34 cellular contexts compared by ENCODE assay signal in the genomic region with DNA sequence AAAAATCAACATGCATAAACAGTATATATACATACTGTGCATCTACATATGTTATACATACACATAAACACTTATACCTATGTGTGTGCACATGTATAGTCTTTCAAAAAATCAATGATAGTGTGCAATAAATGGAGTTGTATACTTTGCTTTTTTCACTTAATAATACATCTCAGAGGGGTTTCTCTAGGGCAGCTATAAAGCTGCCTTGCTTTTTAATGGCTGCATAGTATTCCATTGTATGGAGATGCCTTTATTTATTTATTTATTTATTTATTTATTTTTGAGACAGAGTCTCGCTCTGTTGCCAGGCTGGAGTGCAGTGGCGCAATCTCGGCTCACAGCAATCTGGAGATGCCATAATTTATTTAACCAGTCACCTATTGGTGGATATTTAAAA. TPM values are rescaled to one million over a fixed set of nuclear protein-coding genes. Genes with fewer than 3 reads are reported as not detected.
DNase-seq lines count a peak whose midpoint lies in the region; ATAC-seq, FAIRE-seq and TF ChIP-seq lines count a peak whose summit lies in the region.
"Had no signal": no experiment of that assay in that cellular context is flagged by ENCODE, and none has a peak within 500 bp of the region (broad histone marks: within the 10 kb centered on the region; RNA-seq: fewer than 3 reads in every experiment).

No MANE protein-coding gene starts in this region.

- ATAC-seq in K562 (no peak), natural killer cell (no peak)
- ATAC-seq: A549; CD8-positive, alpha-beta T cell had no signal

- FAIRE-seq in K562 (lab: Jason Lieb, UNC), result no peak
- FAIRE-seq in H1 (lab: Jason Lieb, UNC), result no peak
- FAIRE-seq: A204.1, A549 had no signal

- H3K36me3 Mint-ChIP-seq in natural killer cell, result no peaks in the 10 kb centered on the region
- H3K36me3 Mint-ChIP-seq: CD14-positive monocyte; CD4-positive, alpha-beta memory T cell; CD4-positive, CD25-positive, alpha-beta regulatory T cell; CD8-positive, alpha-beta memory T cell; CD8-positive, alpha-beta T cell had no signal

- H3K27ac ChIP-seq in HEK293 (ENCODE audit: extremely low read depth, low read depth, low read length) (no peak overlapping the region), K562 (ENCODE audit: extremely low read depth, low read depth, low read length) (no peak overlapping the region), H1 (ENCODE audit: low read depth, low read length) (no peak overlapping the region)
- H3K27ac ChIP-seq: 22Rv1; A549; BLaER1; BLaER1 treated with 17β-estradiol and CSF1 and Interleukin-3, amounts not matched to agents 10 nM and 100 nM; C4-2B had no signal

- H4K20me1 ChIP-seq in K562 (replicated peaks; ENCODE audit: control insufficient read depth, insufficient read depth, low read length) (no peaks in the 10 kb centered on the region), H1 (replicated peaks in 1 of 2; ENCODE audit: control insufficient read depth in 1 of 2, insufficient read depth in 2 of 2, low read length in 2 of 2) (no peaks in the 10 kb centered on the region)
- H4K20me1 ChIP-seq: BLaER1; BLaER1 treated with 17β-estradiol and CSF1 and Interleukin-3, amounts not matched to agents 10 nM and 100 nM had no signal

- WGBS in K562 (ENCODE audit: insufficient coverage, low coverage, missing lambda C conversion rate), result 0% methylated on average over 3 of the region's 3 CpGs
- 95% methylated on average over 3 of the region's 3 CpGs; no CpG with 5 or more reads in 1 of the 2 experiments for WGBS in H1 (ENCODE audit: extremely low coverage in 1 of 2, insufficient coverage in 1 of 2, insufficient read length in 1 of 2, insufficient replicate concordance in 2 of 2, low coverage in 1 of 2, low lambda C conversion rate in 2 of 2, missing lambda C conversion rate in 1 of 2), 2 experiments

- no peak overlapping the region for H2BK120ac ChIP-seq in H1 (replicated peaks; ENCODE audit: low read depth, low read length)

- in situ Hi-C loops in K562 (cut with MboI), result no loop called here

- no peak overlapping the region for H2BK12ac ChIP-seq in H1 (ENCODE audit: low read depth, low read length)

- H3K4ac ChIP-seq in H1 (replicated peaks; ENCODE audit: insufficient read length, low read depth, low read length), result no peak overlapping the region

- H3K79me2 ChIP-seq in K562 (ENCODE audit: control insufficient read depth, insufficient read depth, low read length) (no peaks in the 10 kb centered on the region), H1 (ENCODE audit: control insufficient read depth in 1 of 2, insufficient read depth in 2 of 2, low read length in 2 of 2) (no peaks in the 10 kb centered on the region)

- peaks cover 13 to 14% of the 10 kb centered on the region in 2 donors for H3K4me1 Mint-ChIP-seq in natural killer cell

- H2BK5ac ChIP-seq in H1 (ENCODE audit: low read depth, low read length), result no peak overlapping the region

- H3K79me1 ChIP-seq in H1 (ENCODE audit: low read depth, low read length), result no peaks in the 10 kb centered on the region

- H3K4me3 Mint-ChIP-seq in natural killer cell, result no peak overlapping the region
- H3K4me3 Mint-ChIP-seq: B cell; CD14-positive monocyte; CD4-positive, alpha-beta T cell; CD4-positive, CD25-positive, alpha-beta regulatory T cell; CD8-positive, alpha-beta memory T cell; CD8-positive, alpha-beta T cell had no signal

- H3K36me3 ChIP-seq in HEK293 (ENCODE audit: control insufficient read depth in 2 of 2, insufficient read depth in 1 of 2, low read length in 2 of 2) (no peaks in the 10 kb centered on the region), K562 (ENCODE audit: control insufficient read depth, insufficient read depth, low read length) (no peaks in the 10 kb centered on the region), H1 (ENCODE audit: control insufficient read depth in 2 of 4, insufficient read depth in 4 of 4, low read length in 3 of 4) (no peaks in the 10 kb centered on the region)
- H3K36me3 ChIP-seq: BE2C; BLaER1; BLaER1 treated with 17β-estradiol and CSF1 and Interleukin-3, amounts not matched to agents 10 nM and 100 nM had no signal

- DNase-seq in K562 (ENCODE audit: extremely low read depth in 1 of 4, low spot score in 3 of 4), result no peak
- DNase-seq in H1 (ENCODE audit: low read depth in 1 of 2, low spot score in 2 of 2), result no peak
- DNase-seq in natural killer cell, result no peak
- DNase-seq in SIG-M5 treated with dmso at 0.1 percent for 504 hours (lab: John Stamatoyannopoulos, UW; ENCODE audit: unreplicated experiment), result no peak
- DNase-seq in erythroblast (lab: John Stamatoyannopoulos, UW), result no peak
- DNase-seq: 8988T; ACHN; AML-193; BE2C; C1 segment of cervical spinal cord; Caco-2; Calu3; CD4-positive, alpha-beta memory T cell; CD4-positive, alpha-beta T cell; CD8-positive, alpha-beta memory T cell; CD8-positive, alpha-beta T cell; COR-L47; DMS 273 treated with DMSO at 0.1 percent for 48 hours; DMS153; DMS53; DMS79; DMS79 treated with DMSO at 0.1 percent for 48 hours; DND-41; EL had no signal

- no peak overlapping the region for H3K56ac ChIP-seq in H1 (replicated peaks; ENCODE audit: insufficient read length, low read depth, low read length)

- no peak for TF ChIP-seq CTCF in HEK293 (tag by site-specific recombination; IDR thresholded peaks at IDR 0.05)
- TF ChIP-seq CTCF in K562 (IDR thresholded peaks at IDR 0.05 in 2 of 3, conservative IDR thresholded peaks at IDR 0.05 in 1 of 3; ENCODE audit: insufficient read depth in 2 of 3, low read depth in 1 of 3, low read length in 3 of 3), result no peak
- no peak for TF ChIP-seq CTCF in H1 (IDR thresholded peaks at IDR 0.05; ENCODE audit: control extremely low read depth in 1 of 3, insufficient read depth in 1 of 3, low read depth in 1 of 3, low read length in 3 of 3)
- no peak for TF ChIP-seq CTCF in natural killer cell (IDR thresholded peaks at IDR 0.05)

- TF ChIP-seq POLR2A in K562 (conservative IDR thresholded peaks at IDR 0.05) (no peak), H1 (IDR thresholded peaks at IDR 0.05; ENCODE audit: control extremely low read depth in 1 of 2, low read depth in 2 of 2, low read length in 2 of 2) (no peak), erythroblast (IDR thresholded peaks at IDR 0.05; ENCODE audit: low read length) (no peak)

- no peak overlapping the region for H3K18ac ChIP-seq in H1 (ENCODE audit: extremely low read depth, low read length)

- H3K27me3 ChIP-seq in K562 (ENCODE audit: control insufficient read depth in 2 of 2, insufficient read depth in 2 of 2, low read length in 2 of 2), result peaks cover 7 to 18% of the 10 kb centered on the region in 2 experiments; a peak in 4 of 5 replicates
- H3K27me3 ChIP-seq in H1 (replicated peaks in 1 of 4; ENCODE audit: control insufficient read depth in 3 of 4, extremely low read depth in 1 of 4, insufficient read depth in 3 of 4, low read length in 3 of 4), result no peaks in the 10 kb centered on the region
- H3K27me3 ChIP-seq: BE2C; BLaER1; BLaER1 treated with 17β-estradiol and CSF1 and Interleukin-3, amounts not matched to agents 10 nM and 100 nM had no signal

- H3K9ac ChIP-seq in K562 (ENCODE audit: insufficient read depth in 1 of 2, low read depth in 2 of 2, low read length in 2 of 2) (no peak overlapping the region), H1 (replicated peaks in 1 of 4; ENCODE audit: extremely low read depth in 1 of 4, low read depth in 3 of 4, low read length in 3 of 4) (no peak overlapping the region)
- H3K9ac ChIP-seq: BLaER1; BLaER1 treated with 17β-estradiol and CSF1 and Interleukin-3, amounts not matched to agents 10 nM and 100 nM had no signal

- H2AK5ac ChIP-seq in H1 (ENCODE audit: low read depth, low read length), result no peak overlapping the region

- no TSS peak for BruUV-seq in K562 (replicated peaks; lab: Mats Ljungman, UMichigan)

- H2BK20ac ChIP-seq in H1 (ENCODE audit: low read length), result 0 out of 2 replicates have a peak overlapping the region, but pooled peaks have one; percentile 6

- H3K4me2 ChIP-seq in K562 (ENCODE audit: insufficient read depth, low read length) (no peak overlapping the region), H1 (ENCODE audit: insufficient read depth in 1 of 2, low read depth in 2 of 2, low read length in 2 of 2) (no peak overlapping the region)
- H3K4me2 ChIP-seq: A549, BLaER1 had no signal

- no peak overlapping the region for H4K91ac ChIP-seq in H1 (replicated peaks; ENCODE audit: insufficient read length, low read length)

- H3K9me3 ChIP-seq in HEK293 (ENCODE audit: control insufficient read depth, insufficient read depth, low read depth, low read length), result no peaks in the 10 kb centered on the region
- no peaks in the 10 kb centered on the region for H3K9me3 ChIP-seq in K562 (replicated peaks; ENCODE audit: control insufficient read depth, insufficient read depth, low read depth, low read length)
- no peaks in the 10 kb centered on the region for H3K9me3 ChIP-seq in H1 (ENCODE audit: insufficient read depth in 2 of 2, low read depth in 1 of 2, low read length in 1 of 2)
- H3K9me3 ChIP-seq: A549; BE2C; BLaER1; BLaER1 treated with 17β-estradiol and CSF1 and Interleukin-3, amounts not matched to agents 10 nM and 100 nM; Caco-2 had no signal

- H2BK15ac ChIP-seq in H1 (ENCODE audit: low read length), result no peak overlapping the region

- no peaks in the 10 kb centered on the region for H3K23me2 ChIP-seq in H1 (ENCODE audit: low read depth, low read length)

- CTCF ChIA-PET in HEK293 (lab: Yijun Ruan, JAX) (no interaction called here), K562 (lab: Yijun Ruan, JAX; ENCODE audit: low intra/inter-chr PET ratio) (no interaction called here), H1 (lab: Charles Lee; ENCODE audit: partially characterized antibody) (interaction anchor here (1.2 kb wide), 1 partner anchor 8 kb away, joined by 3 read pairs; no protein-coding TSS in a partner anchor)

- no peak overlapping the region for H2AFZ ChIP-seq in K562 (ENCODE audit: low read depth, low read length)
- no peak overlapping the region for H2AFZ ChIP-seq in H1 (ENCODE audit: low read length)

- no peak overlapping the region for H3K14ac ChIP-seq in H1 (ENCODE audit: insufficient read length)

- intact Hi-C loops in K562 (cut with micrococcal nuclease), result no loop called here
- intact Hi-C loops in natural killer cell (cut with micrococcal nuclease), result loop anchor here (10.0 kb wide), 1 partner anchor 326 kb away; the partner anchor contains the start of gene B4GALT6

- no peaks in the 10 kb centered on the region for H3K9me3 Mint-ChIP-seq in natural killer cell
- H3K9me3 Mint-ChIP-seq: CD4-positive, alpha-beta memory T cell; CD4-positive, alpha-beta T cell; CD4-positive, CD25-positive, alpha-beta regulatory T cell; CD8-positive, alpha-beta memory T cell; CD8-positive, alpha-beta T cell had no signal

- H3K23ac ChIP-seq in H1 (ENCODE audit: insufficient read length), result no peak overlapping the region

- H3K4me1 ChIP-seq in HEK293 (ENCODE audit: control insufficient read depth, insufficient read depth, low read length), result no peaks in the 10 kb centered on the region
- no peaks in the 10 kb centered on the region for H3K4me1 ChIP-seq in K562 (replicated peaks in 1 of 2; ENCODE audit: control insufficient read depth in 2 of 2, insufficient read depth in 2 of 2, low read length in 2 of 2)
- peaks cover 0 to 10% (median 1%) of the 10 kb centered on the region in 4 experiments; a peak in 3 of 7 replicates for H3K4me1 ChIP-seq in H1 (replicated peaks in 1 of 4; ENCODE audit: control insufficient read depth in 3 of 4, insufficient read depth in 4 of 4, low read length in 3 of 4)
- H3K4me1 ChIP-seq: A549, BE2C, BLaER1, Caco-2 had no signal

- no peak overlapping the region for H4K5ac ChIP-seq in H1 (ENCODE audit: insufficient read length, low read depth, low read length)

- TF ChIP-seq RAD21 in K562 (CRISPR knock-in tag; conservative IDR thresholded peaks at IDR 0.05 in 1 of 2, IDR thresholded peaks at IDR 0.05 in 1 of 2) (no peak), H1 (IDR thresholded peaks at IDR 0.05 in 1 of 2, conservative IDR thresholded peaks at IDR 0.05 in 1 of 2; ENCODE audit: low read depth in 2 of 2, low read length in 2 of 2) (no peak)

- no peak overlapping the region for H4K8ac ChIP-seq in H1 (ENCODE audit: extremely low read depth, insufficient read depth, low read length)

- H3K4me3 ChIP-seq in HEK293 (ENCODE audit: low read depth, low read length) (no peak overlapping the region), K562 (no peak overlapping the region), H1 (ENCODE audit: extremely low read depth in 1 of 4, insufficient read depth in 2 of 4, low read depth in 3 of 4, low read length in 4 of 4) (no peak overlapping the region)
- H3K4me3 ChIP-seq: A549; BLaER1; BLaER1 treated with 17β-estradiol and CSF1 and Interleukin-3, amounts not matched to agents 10 nM and 100 nM had no signal

- H3K9me1 ChIP-seq in K562 (ENCODE audit: control insufficient read depth, insufficient read depth, low read length), result no peaks in the 10 kb centered on the region

- TF ChIP-seq EP300 in K562 (IDR thresholded peaks at IDR 0.05; ENCODE audit: low read length) (no peak), H1 (IDR thresholded peaks at IDR 0.05; ENCODE audit: borderline replicate concordance in 1 of 2, low read depth in 2 of 2, low read length in 2 of 2) (no peak)

- POLR2A ChIA-PET in HEK293 (lab: Yijun Ruan, JAX), result no interaction called here
- POLR2A ChIA-PET in K562 (lab: Yijun Ruan, JAX), result interaction anchor here (0.6 kb wide), 1 partner anchor 16 kb away, joined by 3 read pairs; no protein-coding TSS in a partner anchor
- POLR2A ChIA-PET in H1 (lab: Charles Lee; ENCODE audit: partially characterized antibody), result interaction anchor here (2.4 kb wide), 1 partner anchor 8 kb away, joined by 12 read pairs; the partner anchor contains the start of gene RNF125

- H3K27ac Mint-ChIP-seq in natural killer cell, result no peak overlapping the region
- H3K27ac Mint-ChIP-seq: B cell; CD14-positive monocyte; CD4-positive, alpha-beta T cell; CD4-positive, CD25-positive, alpha-beta regulatory T cell; CD8-positive, alpha-beta T cell had no signal

- no peaks in the 10 kb centered on the region for H3K27me3 Mint-ChIP-seq in natural killer cell (ENCODE audit: low read depth in 2 of 2)
- H3K27me3 Mint-ChIP-seq: B cell; CD4-positive, alpha-beta memory T cell; CD4-positive, alpha-beta T cell; CD4-positive, CD25-positive, alpha-beta regulatory T cell; CD8-positive, alpha-beta memory T cell had no signal

RNA-seq across cellular contexts. Expression of gene RNF125, which starts 7.4 kb away (rescaled TPM):
- 0.25 TPM in 1 of 2 replicates, not detected in the other for total RNA-seq in K562 (2011; cell fraction: chromatin; rRNA removed; ENCODE audit: low replicate concordance)
- total RNA-seq in K562 (2011; cell fraction: nucleolus; rRNA removed), result 0.17 TPM in 1 of 2 replicates, not detected in the other
- total RNA-seq in K562 (2011; cell fraction: nucleoplasm; rRNA removed), result 0.07 TPM in 1 of 2 replicates, not detected in the other
- total RNA-seq in K562 (2014; rRNA removed) (under 0.01 and 0.05 TPM in 2 replicates), K562 (2014; rRNA removed; fragmentation: Illumina TruSeq; extraction: Trizol) (0.04 and 0.13 TPM in 2 replicates), K562 (2015; rRNA removed; fragmentation: Illumina TruSeq; extraction: Trizol) (0.11 TPM in 1 of 2 replicates, not detected in the other), K562 (2021) (0.09 and 0.13 TPM in 2 replicates), natural killer cell (100 to 1,000 TPM in 1 of 3 donors, 10 to 100 TPM in 2; 74.7 to 105 (median 96.7) TPM)
- polyA plus RNA-seq in K562 (2011; rRNA removed) (0.12 and 0.29 TPM in 2 replicates), K562 (2014; fragmentation: Illumina TruSeq; extraction: Trizol) (0.03 and 0.10 TPM in 2 replicates), K562 (2014; fragmentation: Nextera tagmentation; extraction: Ambion mirVana) (under 1 TPM in 1 of 2 experiments, not detected in 1; 0.01 TPM), K562 (2014; rRNA removed) (0.01 and 0.04 TPM in 2 replicates), H1 (2011; rRNA removed) (10.5 and 14.3 TPM in 2 replicates)
- polyA plus RNA-seq in K562 (2011; cell fraction: cytosol; rRNA removed), result 0.06 and 0.22 TPM in 2 replicates
- 0.03 and 0.11 TPM in 2 replicates for polyA plus RNA-seq in K562 (2011; cell fraction: nucleus; rRNA removed)
- polyA plus RNA-seq in K562 (2012), result 0.10 and 0.21 TPM in 2 replicates
- 0.06 and 0.11 TPM in 2 replicates for polyA minus RNA-seq in K562 (2011; rRNA and poly(A)+ RNA removed)
- polyA minus RNA-seq in K562 (2011; cell fraction: cytosol; rRNA and poly(A)+ RNA removed), result not detected in 2 replicates
- polyA minus RNA-seq in K562 (2011; cell fraction: nucleus; rRNA and poly(A)+ RNA removed), result 0.13 TPM in 1 of 2 replicates, not detected in the other
- 14.3 and 15.2 TPM in 2 replicates for total RNA-seq in H1 (2021; fragmentation: NEBNext Ultra II Directional; extraction: Animal tissue kit (Norgen Biotek cat#: 25700))
- polyA plus RNA-seq in H1 (2011; cell fraction: cytosol; rRNA removed), result 12.0 TPM
- 6.1 TPM for polyA plus RNA-seq in H1 (2011; cell fraction: nucleus; rRNA removed)
- polyA plus RNA-seq in H1 (2012, experiment 1 of 2), result 6.3 to 8.7 TPM (median 7.5 TPM) in 4 replicates
- 4.7 TPM for polyA plus RNA-seq in H1 (2012, experiment 2 of 2)
- 10.0 TPM for polyA plus RNA-seq in H1 (2013, experiment 1 of 2)
- polyA plus RNA-seq in H1 (2013, experiment 2 of 2), result 10.1 TPM
- polyA minus RNA-seq in H1 (2011; rRNA and poly(A)+ RNA removed), result 13.0 and 17.7 TPM in 2 replicates
- polyA minus RNA-seq in H1 (2011; cell fraction: cytosol; rRNA and poly(A)+ RNA removed), result 5.4 TPM
- polyA minus RNA-seq in H1 (2011; cell fraction: nucleus; rRNA and poly(A)+ RNA removed), result 9.2 TPM

Comparison
In these comparisons a context has a peak if more than half of its experiments do, and no peak if none do; other contexts are left out.
1. RNA of gene RNF125, which starts 7.4 kb away (total RNA-seq): 74.7 to 105 TPM in natural killer cell and 14.3 to 15.2 TPM in H1; under 0.01 to 0.25 TPM in K562; every median in the first group is over 10 times any median in the second.
2. Of the 44 proteins assayed by ChIP-seq in both K562 and HEK293: peak only in K562: none; only in HEK293: none; in both: ZNF146; in neither: 43.